22 cellular contexts compared by ENCODE assay signal in genomic region chr17:3903051-3903825, GRCh38. TPM values are rescaled to one million over a fixed set of nuclear protein-coding genes. Genes with fewer than 3 reads are reported as not detected.
"Had no signal": no experiment of that assay in that cellular context is flagged by ENCODE, and none has a peak within 500 bp of the region (broad histone marks: within the 10 kb centered on the region; RNA-seq: fewer than 3 reads in every experiment).

No MANE protein-coding gene starts in this region.

- H3K4me1 ChIP-seq: colonic mucosa, psoas muscle, upper lobe of right lung had no signal

- DNase-seq: activated CD4-positive, alpha-beta memory T cell treated with anti-CD3 and anti-CD28 coated beads, Interleukin-2, amount 10 ng/mL, durations not matched to agents 7 days and 5 days; activated CD4-positive, alpha-beta T cell treated with anti-CD3 and anti-CD28 coated beads for 48 hours; activated CD4-positive, CD25-positive, alpha-beta regulatory T cell; activated naive CD4-positive, alpha-beta T cell treated with Interleukin-2 at 50 U/mL for 16 hours; activated T-cell treated with anti-CD3 and anti-CD28 coated beads, Interleukin-2, amount 50 U/mL, for 1 hour; colonic mucosa; erythroblast; foreskin melanocyte; head of caudate nucleus; psoas muscle; upper lobe of right lung had no signal

- H3K9me3 ChIP-seq: colonic mucosa, psoas muscle, upper lobe of right lung had no signal

- H3K27me3 Mint-ChIP-seq: activated CD4-positive, alpha-beta memory T cell treated with anti-CD3 and anti-CD28 coated beads, Interleukin-2, amount 10 ng/mL, durations not matched to agents 7 days and 5 days; brain had no signal

- H3K4me1 Mint-ChIP-seq: activated CD4-positive, alpha-beta memory T cell treated with anti-CD3 and anti-CD28 coated beads, Interleukin-2, amount 10 ng/mL, durations not matched to agents 7 days and 5 days; central memory CD8-positive, alpha-beta T cell had no signal

- H3K36me3 Mint-ChIP-seq: brain, mesothelial cell of epicardium had no signal

- H3K27ac ChIP-seq: colonic mucosa, psoas muscle, skin epidermis, upper lobe of right lung had no signal

- H3K27ac Mint-ChIP-seq: activated CD4-positive, alpha-beta memory T cell treated with anti-CD3 and anti-CD28 coated beads, Interleukin-2, amount 10 ng/mL, durations not matched to agents 7 days and 5 days; activated T-helper 2 cell treated with anti-CD3 and anti-CD28 coated beads, Interferon-gamma antibody, Interleukin-2, Interleukin-4, amounts not matched to agents 10 μg/mL and 5 μg/mL and 100 μg/mL, durations not matched to agents 14 hours and 24 hours and 36 hours; brain; mesothelial cell of epicardium; T-helper 2 cell treated with Interferon-gamma antibody and Interleukin-4, amounts not matched to agents 5 μg/mL and 100 μg/mL, for 36 hours had no signal

- H3K4me3 ChIP-seq: colonic mucosa, lung, psoas muscle, skin epidermis, upper lobe of right lung had no signal

- H3K4me3 Mint-ChIP-seq: activated CD4-positive, alpha-beta memory T cell treated with anti-CD3 and anti-CD28 coated beads, Interleukin-2, amount 10 ng/mL, durations not matched to agents 7 days and 5 days; brain; central memory CD8-positive, alpha-beta T cell; mesothelial cell of epicardium; T-helper 2 cell treated with Interferon-gamma antibody and Interleukin-4, amounts not matched to agents 5 μg/mL and 100 μg/mL, for 36 hours had no signal

- FAIRE-seq: keratinocyte had no signal

- H3K36me3 ChIP-seq: colonic mucosa, upper lobe of right lung had no signal

- ATAC-seq: left lobe of liver, upper lobe of right lung had no signal

- H3K27me3 ChIP-seq: colonic mucosa, upper lobe of right lung had no signal

- H3K9me3 Mint-ChIP-seq: activated CD4-positive, alpha-beta memory T cell treated with anti-CD3 and anti-CD28 coated beads, Interleukin-2, amount 10 ng/mL, durations not matched to agents 7 days and 5 days; activated T-helper 2 cell treated with anti-CD3 and anti-CD28 coated beads, Interferon-gamma antibody, Interleukin-2, Interleukin-4, amounts not matched to agents 10 μg/mL and 5 μg/mL and 100 μg/mL, durations not matched to agents 14 hours and 24 hours and 36 hours; central memory CD8-positive, alpha-beta T cell; mesothelial cell of epicardium; T-helper 2 cell treated with Interferon-gamma antibody and Interleukin-4, amounts not matched to agents 5 μg/mL and 100 μg/mL, for 36 hours had no signal

RNA-seq across cellular contexts. Expression of gene P2RX1, which starts 13.0 kb away (rescaled TPM):
- total RNA-seq: osteocyte had no signal
- polyA plus RNA-seq: keratinocyte, neural cell had no signal
